1 cellular context compared by ENCODE assay signal in the genomic region with DNA sequence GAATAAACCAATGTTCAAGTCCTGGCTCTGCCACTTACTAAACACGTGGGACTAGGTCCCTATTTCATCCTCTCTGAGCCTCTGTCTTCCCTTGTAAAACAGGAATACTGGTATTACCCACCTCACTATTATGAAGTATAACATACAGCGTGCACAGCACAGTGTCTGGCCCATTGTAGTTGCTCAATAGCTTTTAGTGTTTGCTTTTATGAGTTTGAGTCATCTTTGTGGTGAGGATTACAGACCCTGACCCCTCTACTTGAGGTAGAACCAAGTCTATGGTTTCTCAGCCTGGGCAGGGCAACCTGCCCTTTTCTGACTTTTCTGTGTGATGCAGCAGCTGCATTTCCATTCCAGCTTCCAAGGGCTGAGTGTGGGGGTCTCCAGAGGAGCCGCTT.
TF ChIP-seq lines count a peak whose summit lies in the region.

No MANE protein-coding gene starts in this region.

TF ChIP-seq in SK-N-SH, 30 proteins besides CTCF, POLR2A, EP300 and RAD21 (continued from another document):
- TF ChIP-seq, protein P1, sequence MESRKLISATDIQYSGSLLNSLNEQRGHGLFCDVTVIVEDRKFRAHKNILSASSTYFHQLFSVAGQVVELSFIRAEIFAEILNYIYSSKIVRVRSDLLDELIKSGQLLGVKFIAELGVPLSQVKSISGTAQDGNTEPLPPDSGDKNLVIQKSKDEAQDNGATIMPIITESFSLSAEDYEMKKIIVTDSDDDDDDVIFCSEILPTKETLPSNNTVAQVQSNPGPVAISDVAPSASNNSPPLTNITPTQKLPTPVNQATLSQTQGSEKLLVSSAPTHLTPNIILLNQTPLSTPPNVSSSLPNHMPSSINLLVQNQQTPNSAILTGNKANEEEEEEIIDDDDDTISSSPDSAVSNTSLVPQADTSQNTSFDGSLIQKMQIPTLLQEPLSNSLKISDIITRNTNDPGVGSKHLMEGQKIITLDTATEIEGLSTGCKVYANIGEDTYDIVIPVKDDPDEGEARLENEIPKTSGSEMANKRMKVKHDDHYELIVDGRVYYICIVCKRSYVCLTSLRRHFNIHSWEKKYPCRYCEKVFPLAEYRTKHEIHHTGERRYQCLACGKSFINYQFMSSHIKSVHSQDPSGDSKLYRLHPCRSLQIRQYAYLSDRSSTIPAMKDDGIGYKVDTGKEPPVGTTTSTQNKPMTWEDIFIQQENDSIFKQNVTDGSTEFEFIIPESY (IDR thresholded peaks at IDR 0.05; ENCODE audit: borderline replicate concordance, low read depth), result no peak
- no peak for TF ChIP-seq MXI1 (IDR thresholded peaks at IDR 0.05; ENCODE audit: low read depth, low read length)
- TF ChIP-seq EZH2phosphoT487 (IDR thresholded peaks at IDR 0.05; ENCODE audit: borderline replicate concordance, low read depth), result no peak
- TF ChIP-seq TAF1 (IDR thresholded peaks at IDR 0.05; ENCODE audit: borderline replicate concordance, low read depth, low read length), result no peak
- TF ChIP-seq JUND (IDR thresholded peaks at IDR 0.05), result no peak
- no peak for TF ChIP-seq ELF1 (IDR thresholded peaks at IDR 0.05)
- no peak for TF ChIP-seq SMC3 (IDR thresholded peaks at IDR 0.05; ENCODE audit: low read depth, low read length)
